In genomic region chr5:154467655-154468354, GRCh38 we compare ENCODE assay signal across 8 cellular contexts. TPM values are rescaled to one million over a fixed set of nuclear protein-coding genes. Genes with fewer than 3 reads are reported as not detected.
DNase-seq lines count a peak whose midpoint lies in the region; ATAC-seq and TF ChIP-seq lines count a peak whose summit lies in the region.

No MANE protein-coding gene starts in this region.

- H3K9me2 ChIP-seq in PC-9 (ENCODE audit: insufficient read depth): no peaks in the 10 kb centered on the region

- 33 to 35% methylated on average over 17 to 18 of the region's 18 CpGs for WGBS in thyroid gland, 2 donors

- TF ChIP-seq CTCF in PC-9 (conservative IDR thresholded peaks at IDR 0.05): peak; percentile 92
- TF ChIP-seq CTCF in fibroblast of the aortic adventitia (IDR thresholded peaks at IDR 0.05; ENCODE audit: insufficient read depth, low read length): peak; percentile 90
- peak in 1 of 3 donors; percentile 41 for TF ChIP-seq CTCF in omental fat pad (IDR thresholded peaks at IDR 0.05)
- peak; percentile 69 to 92 (median 76) for TF ChIP-seq CTCF in thyroid gland (IDR thresholded peaks at IDR 0.05)

- CTCF ChIA-PET in PC-9 (lab: Charles Lee): interaction anchor here (0.6 to 0.8 kb wide), 2 partner anchors 11 to 319 kb away, joined by 4 read pairs; no protein-coding TSS in a partner anchor

- H3K9me3 Mint-ChIP-seq in activated T-cell treated with anti-CD3 and anti-CD28 coated beads, Interleukin-2, amount 50 U/mL, for 72 hours: no peaks in the 10 kb centered on the region

- H3K4me3 ChIP-seq in PC-9 (no peak overlapping the region), fibroblast of the aortic adventitia (ENCODE audit: low read depth, low read length) (no peak overlapping the region), thyroid gland (replicated peaks in 1 of 3) (no peak overlapping the region)

- DNase-seq in DMS114 treated with DMSO at 0.1 percent for 48 hours (lab: John Stamatoyannopoulos, UW; ENCODE audit: unreplicated experiment) (peak; percentile 56), PC-9 (peak; percentile 54 to 84), fibroblast of the aortic adventitia (ENCODE audit: low read depth) (peak; percentile 72), omental fat pad (ENCODE audit: low spot score) (peak; percentile 84), thyroid gland (peak; percentile 77 to 84)
- DNase-seq in activated T-cell treated with anti-CD3 and anti-CD28 coated beads, Interleukin-2, amount 50 U/mL, for 72 hours: peak; percentile 79 to 85

- H3K4me1 ChIP-seq in PC-9 (replicated peaks; ENCODE audit: insufficient read depth) (peaks cover 23% of the 10 kb centered on the region), thyroid gland (peaks cover 0 to 2% of the 10 kb centered on the region in 2 donors)

- POLR2A ChIA-PET in PC-9 (lab: Charles Lee; ENCODE audit: unreplicated experiment): no interaction called here

- H3K4me1 Mint-ChIP-seq in activated T-cell treated with anti-CD3 and anti-CD28 coated beads, Interleukin-2, amount 50 U/mL, for 72 hours (ENCODE audit: low read depth): no peaks in the 10 kb centered on the region

- H3K27me3 ChIP-seq in PC-9 (ENCODE audit: insufficient read depth, low read depth): no peaks in the 10 kb centered on the region
- H3K27me3 ChIP-seq in thyroid gland: peaks cover 24% of the 10 kb centered on the region

- H3K9me3 ChIP-seq in PC-9 (ENCODE audit: insufficient read depth, low read depth): no peaks in the 10 kb centered on the region
- no peaks in the 10 kb centered on the region for H3K9me3 ChIP-seq in thyroid gland

- no peaks in the 10 kb centered on the region for H3K36me3 Mint-ChIP-seq in activated T-cell treated with anti-CD3 and anti-CD28 coated beads, Interleukin-2, amount 50 U/mL, for 72 hours (ENCODE audit: insufficient read depth in 2 of 2)

- no TSS peak for BruUV-seq in PC-9 (replicated peaks; lab: Mats Ljungman, UMichigan)

- H3K79me2 ChIP-seq in PC-9 (ENCODE audit: low read depth): no peaks in the 10 kb centered on the region

- peaks cover 44% of the 10 kb centered on the region for H3K27me3 Mint-ChIP-seq in activated T-cell treated with anti-CD3 and anti-CD28 coated beads, Interleukin-2, amount 50 U/mL, for 72 hours (ENCODE audit: low read depth)

- intact Hi-C loops in PC-9 (cut with micrococcal nuclease; ENCODE audit: unreplicated experiment) (loop anchor here (1.0 to 2.0 kb wide), 3 partner anchors 142 to 493 kb away; no protein-coding TSS in a partner anchor), thyroid gland (cut with DNase I) (loop anchor here (5.0 kb wide), 1 partner anchor 139 kb away; no protein-coding TSS in a partner anchor)

- ATAC-seq in GM19468 (IDR thresholded peaks at IDR 0.05; ENCODE audit: extremely low read depth, unreplicated experiment) (peak; percentile 79), HG03565 (IDR thresholded peaks at IDR 0.05; ENCODE audit: unreplicated experiment) (peak; percentile 88), omental fat pad (ENCODE audit: low FRiP score) (peak; percentile 74)
- peak; percentile 92 to 93 for ATAC-seq in activated T-cell treated with anti-CD3 and anti-CD28 coated beads, Interleukin-2, amount 50 U/mL, for 72 hours (replicated peaks in 1 of 2)

- no peak overlapping the region for H3K4me3 Mint-ChIP-seq in activated T-cell treated with anti-CD3 and anti-CD28 coated beads, Interleukin-2, amount 50 U/mL, for 72 hours

- TF ChIP-seq POLR2A in thyroid gland (IDR thresholded peaks at IDR 0.05): no peak

- H3K4me2 ChIP-seq in PC-9: peak overlapping the region; percentile 66

- H2AFZ ChIP-seq in PC-9: peak overlapping the region; percentile 72

- H4K20me1 ChIP-seq in PC-9 (ENCODE audit: insufficient read depth): no peaks in the 10 kb centered on the region

- no peak overlapping the region for H3K27ac Mint-ChIP-seq in activated T-cell treated with anti-CD3 and anti-CD28 coated beads, Interleukin-2, amount 50 U/mL, for 72 hours

- no peaks in the 10 kb centered on the region for H3K36me3 ChIP-seq in PC-9 (ENCODE audit: low read depth)
- no peaks in the 10 kb centered on the region for H3K36me3 ChIP-seq in thyroid gland

- H3K27ac ChIP-seq in PC-9: no peak overlapping the region
- no peak overlapping the region for H3K27ac ChIP-seq in thyroid gland

- peaks cover 4% of the 10 kb centered on the region; the same call in 1 of the 2 replicates for H3F3A ChIP-seq in PC-9 (ENCODE audit: insufficient read depth, low read depth)

RNA-seq across cellular contexts. Expression of gene HAND1, which starts 10.2 kb away (rescaled TPM):
- total RNA-seq in PC-9 (2021) (not detected in 2 replicates), fibroblast of the aortic adventitia (ENCODE audit: low replicate concordance) (not detected in 2 replicates), omental fat pad (1 to 10 TPM in 1 of 4 donors, under 1 TPM in 1, not detected in 2; 0.25 to 1.7 TPM), thyroid gland (not detected)
- not detected for total RNA-seq in activated T-cell treated with anti-CD3 and anti-CD28 coated beads, Interleukin-2, amount 50 U/mL, for 72 hours

RNA-seq across cellular contexts. Expression of gene SAP30L, which starts 22.0 kb away (rescaled TPM):
- 42.8 and 53.0 TPM in 2 replicates for total RNA-seq in PC-9 (2021)
- 10 to 100 TPM; 42.5 to 45.3 TPM for total RNA-seq in activated T-cell treated with anti-CD3 and anti-CD28 coated beads, Interleukin-2, amount 50 U/mL, for 72 hours
- total RNA-seq in fibroblast of the aortic adventitia (ENCODE audit: low replicate concordance): 21.5 and 30.3 TPM in 2 replicates
- 10 to 100 TPM; 20.3 to 53.9 (median 31.2) TPM for total RNA-seq in omental fat pad
- 10 to 100 TPM; 26.2 to 37.9 (median 31.2) TPM for total RNA-seq in thyroid gland
